In genomic region chr2:155266109-155266508, GRCh38 we compare ENCODE assay signal across 16 cellular contexts.
DNase-seq lines count a peak whose midpoint lies in the region; ATAC-seq and TF ChIP-seq lines count a peak whose summit lies in the region.
"Had no signal": no experiment of that assay in that cellular context is flagged by ENCODE, and none has a peak within 500 bp of the region (broad histone marks: within the 10 kb centered on the region; RNA-seq: fewer than 3 reads in every experiment).

No MANE protein-coding gene starts in this region.

- BruUV-seq in PC-3 (replicated peaks; lab: Mats Ljungman, UMichigan): no TSS peak

- H3K27ac ChIP-seq in GM23338 (ENCODE audit: low read depth) (no peak overlapping the region), MM.1S (ENCODE audit: low read length) (no peak overlapping the region), PC-3 (ENCODE audit: low read length) (no peak overlapping the region)
- H3K27ac ChIP-seq: BLaER1 had no signal

- no peaks in the 10 kb centered on the region for H3K9me3 ChIP-seq in MM.1S (replicated peaks; ENCODE audit: insufficient read depth, low read length)
- H3K9me3 ChIP-seq in PC-3 (ENCODE audit: low read length): 0 out of 2 replicates have a peak, but pooled peaks cover 4% of the 10 kb centered on the region
- H3K9me3 ChIP-seq: BLaER1, HAP-1 had no signal

- H3K9me2 ChIP-seq in GM23338 (ENCODE audit: insufficient read depth): no peaks in the 10 kb centered on the region
- H3K9me2 ChIP-seq in MM.1S (replicated peaks; ENCODE audit: insufficient read depth, low read length): no peaks in the 10 kb centered on the region
- no peaks in the 10 kb centered on the region for H3K9me2 ChIP-seq in PC-3 (replicated peaks; ENCODE audit: low read length)

- H3F3A ChIP-seq in GM23338 (replicated peaks; ENCODE audit: low read depth) (no peaks in the 10 kb centered on the region), MM.1S (ENCODE audit: insufficient read depth, low read length) (no peaks in the 10 kb centered on the region), PC-3 (ENCODE audit: low read length, unreplicated experiment) (no peaks in the 10 kb centered on the region)

- POLR2A ChIA-PET in PC-3 (lab: Charles Lee; ENCODE audit: unreplicated experiment): no interaction called here

- H3K9ac ChIP-seq in MM.1S (ENCODE audit: low read length): no peak overlapping the region
- no peak overlapping the region for H3K9ac ChIP-seq in PC-3 (ENCODE audit: low read length)
- H3K9ac ChIP-seq: BLaER1 had no signal

- H3K4me1 Mint-ChIP-seq in GM23338: peaks cover 8% of the 10 kb centered on the region; the same call in 2 of the 3 replicates
- H3K4me1 Mint-ChIP-seq: CD4-positive, alpha-beta memory T cell had no signal

- DNase-seq in GM23338 (ENCODE audit: low spot score) (no peak), MM.1S (peak; percentile 34), RKO (ENCODE audit: low spot score) (no peak), PC-3 (no peak), NCI-H2029 treated with DMSO at 0.1 percent for 48 hours (lab: John Stamatoyannopoulos, UW) (no peak)
- DNase-seq in activated CD4-positive, alpha-beta T cell treated with anti-CD3 and anti-CD28 coated beads, Interleukin-2, amount 50 U/mL, for 48 hours: no peak
- DNase-seq: CD4-positive, alpha-beta memory T cell; KBM-7; NCI-H1105 treated with DMSO at 0.1 percent for 48 hours; NCI-H1694 treated with DMSO at 0.1 percent for 48 hours; SW 1271; T-helper 2 cell had no signal

- H3K4me3 Mint-ChIP-seq in GM23338: no peak overlapping the region
- H3K4me3 Mint-ChIP-seq: CD4-positive, alpha-beta memory T cell had no signal

- H3K4me1 ChIP-seq in GM23338 (ENCODE audit: insufficient read depth) (peaks cover 4% of the 10 kb centered on the region; the same call in 1 of the 2 replicates), MM.1S (ENCODE audit: low read length) (no peaks in the 10 kb centered on the region), PC-3 (ENCODE audit: insufficient read depth, low read length) (no peaks in the 10 kb centered on the region)
- H3K4me1 ChIP-seq: BLaER1, HAP-1 had no signal

- H3K9me3 Mint-ChIP-seq in GM23338: no peaks in the 10 kb centered on the region

- no peak overlapping the region for H3K27ac Mint-ChIP-seq in GM23338
- H3K27ac Mint-ChIP-seq: CD4-positive, alpha-beta memory T cell had no signal

- TF ChIP-seq CTCF in GM23338 (conservative IDR thresholded peaks at IDR 0.05; ENCODE audit: low read depth in 2 of 2): no peak
- no peak for TF ChIP-seq CTCF in MM.1S (IDR thresholded peaks at IDR 0.05; ENCODE audit: low read length)
- TF ChIP-seq CTCF in PC-3 (conservative IDR thresholded peaks at IDR 0.05; ENCODE audit: low read depth, low read length): no peak

- H3K79me2 ChIP-seq in GM23338 (replicated peaks; ENCODE audit: insufficient read depth) (no peaks in the 10 kb centered on the region), MM.1S (ENCODE audit: low read length) (no peaks in the 10 kb centered on the region), PC-3 (ENCODE audit: low read length) (no peaks in the 10 kb centered on the region)

- H3K4me2 ChIP-seq in GM23338: no peak overlapping the region
- no peak overlapping the region for H3K4me2 ChIP-seq in MM.1S (ENCODE audit: low read depth, low read length)
- no peak overlapping the region for H3K4me2 ChIP-seq in PC-3 (ENCODE audit: low read length)
- H3K4me2 ChIP-seq: BLaER1 had no signal

- intact Hi-C loops in PC-3 (cut with micrococcal nuclease): no loop called here

- no peaks in the 10 kb centered on the region for H3K36me3 ChIP-seq in GM23338 (ENCODE audit: insufficient read depth)
- H3K36me3 ChIP-seq in MM.1S (replicated peaks; ENCODE audit: insufficient read depth, low read length): no peaks in the 10 kb centered on the region
- H3K36me3 ChIP-seq in PC-3 (ENCODE audit: low read depth, low read length): no peaks in the 10 kb centered on the region
- H3K36me3 ChIP-seq: BLaER1, HAP-1 had no signal

- H2AFZ ChIP-seq in GM23338 (0 out of 2 replicates have a peak overlapping the region, but pooled peaks have one; percentile 43), MM.1S (ENCODE audit: low read length) (no peak overlapping the region), PC-3 (ENCODE audit: low read length) (no peak overlapping the region)

- H3K27me3 Mint-ChIP-seq in GM23338 (ENCODE audit: insufficient read depth, low read depth, poor library complexity): peaks cover 2% of the 10 kb centered on the region
- H3K27me3 Mint-ChIP-seq: CD4-positive, alpha-beta memory T cell had no signal

- H4K20me1 ChIP-seq in GM23338 (replicated peaks; ENCODE audit: insufficient read depth): no peaks in the 10 kb centered on the region
- H4K20me1 ChIP-seq in MM.1S (ENCODE audit: insufficient read depth, low read length): no peaks in the 10 kb centered on the region
- no peaks in the 10 kb centered on the region for H4K20me1 ChIP-seq in PC-3 (ENCODE audit: low read length)
- H4K20me1 ChIP-seq: BLaER1 had no signal

- ATAC-seq in GM18909 (IDR thresholded peaks at IDR 0.05; ENCODE audit: poor library complexity, unreplicated experiment) (peak; percentile 40), GM23338 (no peak), PC-3 (no peak)
- ATAC-seq: Panc1 had no signal

- no peaks in the 10 kb centered on the region for H3K27me3 ChIP-seq in GM23338 (ENCODE audit: insufficient read depth)
- H3K27me3 ChIP-seq in MM.1S (replicated peaks; ENCODE audit: insufficient read depth, low read length): no peaks in the 10 kb centered on the region
- no peaks in the 10 kb centered on the region for H3K27me3 ChIP-seq in PC-3 (ENCODE audit: low read length)
- H3K27me3 ChIP-seq: BLaER1 had no signal

- CTCF ChIA-PET in PC-3 (lab: Charles Lee): no interaction called here

- H3K4me3 ChIP-seq in GM23338: no peak overlapping the region
- no peak overlapping the region for H3K4me3 ChIP-seq in MM.1S (ENCODE audit: low read length)
- no peak overlapping the region for H3K4me3 ChIP-seq in PC-3 (ENCODE audit: low read length)
- H3K4me3 ChIP-seq: BLaER1, HAP-1 had no signal

- H3K36me3 Mint-ChIP-seq in GM23338 (ENCODE audit: low read depth): no peaks in the 10 kb centered on the region
- H3K36me3 Mint-ChIP-seq: CD4-positive, alpha-beta memory T cell had no signal

TF ChIP-seq in GM23338, 12 proteins besides CTCF, POLR2A, EP300 and RAD21 (continues in another document):
- TF ChIP-seq ZNF462 (CRISPR knock-in tag; IDR thresholded peaks at IDR 0.05): no peak
- no peak for TF ChIP-seq STAT1 (IDR thresholded peaks at IDR 0.05; ENCODE audit: unreplicated experiment)
- no peak for TF ChIP-seq POLR2AphosphoS5 (IDR thresholded peaks at IDR 0.05; ENCODE audit: low read depth)
- TF ChIP-seq JUNB (IDR thresholded peaks at IDR 0.05; ENCODE audit: unreplicated experiment): no peak
- no peak for TF ChIP-seq CREB1 (CRISPR knock-in tag; IDR thresholded peaks at IDR 0.05; ENCODE audit: low read depth)
- no peak for TF ChIP-seq NANOG (IDR thresholded peaks at IDR 0.05; ENCODE audit: borderline replicate concordance)
